ENCODE assay signal across 13 cellular contexts in genomic region chr20:61387204-61387958, GRCh38.
DNase-seq lines count a peak whose midpoint lies in the region; ATAC-seq, FAIRE-seq and TF ChIP-seq lines count a peak whose summit lies in the region.
"Had no signal": no experiment of that assay in that cellular context is flagged by ENCODE, and none has a peak within 500 bp of the region (broad histone marks: within the 10 kb centered on the region; RNA-seq: fewer than 3 reads in every experiment).

No MANE protein-coding gene starts in this region.

- no peaks in the 10 kb centered on the region for H3K9me3 ChIP-seq in small intestine (ENCODE audit: control insufficient read depth, low read depth)

- H3K4me1 Mint-ChIP-seq in activated CD4-positive, alpha-beta memory T cell treated with anti-CD3 and anti-CD28 coated beads for 36 hours (ENCODE audit: low read depth): no peaks in the 10 kb centered on the region
- no peaks in the 10 kb centered on the region for H3K4me1 Mint-ChIP-seq in activated CD4-positive, alpha-beta memory T cell treated with anti-CD3 and anti-CD28 coated beads, Interleukin-2, amount 10 ng/mL, durations not matched to agents 7 days and 5 days
- H3K4me1 Mint-ChIP-seq in stimulated activated effector memory CD8-positive, alpha-beta T cell treated with anti-CD3 and anti-CD28 coated beads, Interleukin-12 subunit alpha, Interleukin-12 subunit beta, amount 100 ng/mL, for 72 hours: no peaks in the 10 kb centered on the region
- H3K4me1 Mint-ChIP-seq: CD8-positive, alpha-beta memory T cell had no signal

- TF ChIP-seq CTCF in fibroblast of mammary gland (conservative IDR thresholded peaks at IDR 0.05; ENCODE audit: control insufficient read depth, insufficient read depth, low read depth, low read length): no peak

- H3K4me3 ChIP-seq in fibroblast of mammary gland (ENCODE audit: control insufficient read depth, low read depth, low read length): peak overlapping the region; percentile 15
- no peak overlapping the region for H3K4me3 ChIP-seq in small intestine (ENCODE audit: low read depth in 1 of 2, low read length in 2 of 2)

- H3K4me3 Mint-ChIP-seq in activated CD4-positive, alpha-beta memory T cell treated with anti-CD3 and anti-CD28 coated beads for 36 hours: no peak overlapping the region
- no peak overlapping the region for H3K4me3 Mint-ChIP-seq in activated CD4-positive, alpha-beta memory T cell treated with anti-CD3 and anti-CD28 coated beads, Interleukin-2, amount 10 ng/mL, durations not matched to agents 7 days and 5 days
- no peak overlapping the region for H3K4me3 Mint-ChIP-seq in stimulated activated effector memory CD8-positive, alpha-beta T cell treated with anti-CD3 and anti-CD28 coated beads, Interleukin-12 subunit alpha, Interleukin-12 subunit beta, amount 100 ng/mL, for 72 hours
- H3K4me3 Mint-ChIP-seq: activated T-cell treated with anti-CD3 and anti-CD28 coated beads, Interleukin-2, amount 50 U/mL, for 24 hours; CD8-positive, alpha-beta memory T cell had no signal

- no peak for ATAC-seq in stimulated activated effector memory CD8-positive, alpha-beta T cell treated with anti-CD3 and anti-CD28 coated beads, Interleukin-12 subunit alpha, Interleukin-12 subunit beta, amount 100 ng/mL, for 72 hours
- ATAC-seq in GM18868 (IDR thresholded peaks at IDR 0.05; ENCODE audit: unreplicated experiment): no peak
- ATAC-seq: PC-3 had no signal

- no peaks in the 10 kb centered on the region for H3K36me3 Mint-ChIP-seq in activated CD4-positive, alpha-beta memory T cell treated with anti-CD3 and anti-CD28 coated beads for 36 hours
- H3K36me3 Mint-ChIP-seq in activated CD4-positive, alpha-beta memory T cell treated with anti-CD3 and anti-CD28 coated beads, Interleukin-2, amount 10 ng/mL, durations not matched to agents 7 days and 5 days (ENCODE audit: low read depth): no peaks in the 10 kb centered on the region
- H3K36me3 Mint-ChIP-seq in stimulated activated effector memory CD8-positive, alpha-beta T cell treated with anti-CD3 and anti-CD28 coated beads, Interleukin-12 subunit alpha, Interleukin-12 subunit beta, amount 100 ng/mL, for 72 hours: no peaks in the 10 kb centered on the region
- H3K36me3 Mint-ChIP-seq: CD8-positive, alpha-beta memory T cell had no signal

- H3K9me3 Mint-ChIP-seq in activated CD4-positive, alpha-beta memory T cell treated with anti-CD3 and anti-CD28 coated beads for 36 hours: peaks cover 9% of the 10 kb centered on the region
- peaks cover 16% of the 10 kb centered on the region for H3K9me3 Mint-ChIP-seq in activated CD4-positive, alpha-beta memory T cell treated with anti-CD3 and anti-CD28 coated beads, Interleukin-2, amount 10 ng/mL, durations not matched to agents 7 days and 5 days
- peaks cover 2% of the 10 kb centered on the region for H3K9me3 Mint-ChIP-seq in stimulated activated effector memory CD8-positive, alpha-beta T cell treated with anti-CD3 and anti-CD28 coated beads, Interleukin-12 subunit alpha, Interleukin-12 subunit beta, amount 100 ng/mL, for 72 hours
- H3K9me3 Mint-ChIP-seq: activated T-cell treated with anti-CD3 and anti-CD28 coated beads, Interleukin-2, amount 50 U/mL, for 24 hours had no signal

- intact Hi-C loops in activated CD4-positive, alpha-beta memory T cell treated with anti-CD3 and anti-CD28 coated beads for 36 hours (cut with micrococcal nuclease): no loop called here

- FAIRE-seq in small intestine (lab: Jason Lieb, UNC): no peak
- FAIRE-seq: frontal cortex had no signal

- peak; percentile 12 for DNase-seq in activated CD4-positive, alpha-beta memory T cell treated with anti-CD3 and anti-CD28 coated beads for 36 hours
- DNase-seq in activated CD4-positive, alpha-beta memory T cell treated with anti-CD3 and anti-CD28 coated beads, Interleukin-2, amount 10 ng/mL, durations not matched to agents 7 days and 5 days: no peak
- peak; percentile 50 for DNase-seq in NCI-H226
- peak; percentile 67 for DNase-seq in fibroblast of mammary gland (ENCODE audit: low read depth)
- peak; percentile 1 for DNase-seq in small intestine
- no peak for DNase-seq in NCI-H2107 treated with DMSO at 0.1 percent for 48 hours (lab: John Stamatoyannopoulos, UW; ENCODE audit: unreplicated experiment)
- no peak for DNase-seq in stimulated activated effector memory CD8-positive, alpha-beta T cell treated with anti-CD3 and anti-CD28 coated beads, Interleukin-12 subunit alpha, Interleukin-12 subunit beta, amount 100 ng/mL, for 72 hours (ENCODE audit: low spot score in 2 of 2)
- DNase-seq: activated T-cell treated with anti-CD3 and anti-CD28 coated beads, Interleukin-2, amount 50 U/mL, for 24 hours; CD8-positive, alpha-beta memory T cell; PC-3; stimulated activated naive CD4-positive, alpha-beta T cell treated with Interleukin-2 at 50 U/mL for 16 hours had no signal

- 18 to 22% (median 21%) methylated on average over 13 of the region's 13 CpGs for WGBS in small intestine, 3 donors

- no peak overlapping the region for H3K27ac ChIP-seq in small intestine (ENCODE audit: low read depth in 1 of 2, low read length in 1 of 2)

- H3K27ac Mint-ChIP-seq in activated CD4-positive, alpha-beta memory T cell treated with anti-CD3 and anti-CD28 coated beads for 36 hours: no peak overlapping the region
- no peak overlapping the region for H3K27ac Mint-ChIP-seq in activated CD4-positive, alpha-beta memory T cell treated with anti-CD3 and anti-CD28 coated beads, Interleukin-2, amount 10 ng/mL, durations not matched to agents 7 days and 5 days
- H3K27ac Mint-ChIP-seq in stimulated activated effector memory CD8-positive, alpha-beta T cell treated with anti-CD3 and anti-CD28 coated beads, Interleukin-12 subunit alpha, Interleukin-12 subunit beta, amount 100 ng/mL, for 72 hours: no peak overlapping the region
- H3K27ac Mint-ChIP-seq: activated T-cell treated with anti-CD3 and anti-CD28 coated beads, Interleukin-2, amount 50 U/mL, for 24 hours; CD8-positive, alpha-beta memory T cell had no signal

- no peaks in the 10 kb centered on the region for H3K4me1 ChIP-seq in small intestine (ENCODE audit: control insufficient read depth in 2 of 2, insufficient read depth in 1 of 2, low read depth in 1 of 2, low read length in 1 of 2)

- H3K27me3 ChIP-seq in small intestine (ENCODE audit: control insufficient read depth in 2 of 2, insufficient read depth in 2 of 2, low read length in 2 of 2): no peaks in the 10 kb centered on the region

- CTCF ChIA-PET in activated CD4-positive, alpha-beta memory T cell treated with anti-CD3 and anti-CD28 coated beads for 36 hours (lab: Charles Lee): no interaction called here
- CTCF ChIA-PET in activated CD4-positive, alpha-beta memory T cell treated with anti-CD3 and anti-CD28 coated beads, Interleukin-2, amount 10 ng/mL, durations not matched to agents 7 days and 5 days (lab: Charles Lee): no interaction called here

- peaks cover 7% of the 10 kb centered on the region for H3K27me3 Mint-ChIP-seq in activated CD4-positive, alpha-beta memory T cell treated with anti-CD3 and anti-CD28 coated beads for 36 hours
- no peaks in the 10 kb centered on the region for H3K27me3 Mint-ChIP-seq in activated CD4-positive, alpha-beta memory T cell treated with anti-CD3 and anti-CD28 coated beads, Interleukin-2, amount 10 ng/mL, durations not matched to agents 7 days and 5 days

- POLR2A ChIA-PET in activated CD4-positive, alpha-beta memory T cell treated with anti-CD3 and anti-CD28 coated beads for 36 hours (lab: Charles Lee): no interaction called here
- POLR2A ChIA-PET in activated CD4-positive, alpha-beta memory T cell treated with anti-CD3 and anti-CD28 coated beads, Interleukin-2, amount 10 ng/mL, durations not matched to agents 7 days and 5 days (lab: Charles Lee): no interaction called here

- no peaks in the 10 kb centered on the region for H3K36me3 ChIP-seq in small intestine (ENCODE audit: control insufficient read depth in 2 of 2, insufficient read depth in 2 of 2, low read length in 2 of 2)

Comparison
In these comparisons a context has a peak if more than half of its experiments do, and no peak if none do; other contexts are left out.
1. DNase-seq: peak in activated CD4-positive, alpha-beta memory T cell treated with anti-CD3 and anti-CD28 coated beads for 36 hours (single experiment), NCI-H226 (single experiment), fibroblast of mammary gland (single experiment) and small intestine (single experiment); none in activated CD4-positive, alpha-beta memory T cell treated with anti-CD3 and anti-CD28 coated beads, Interleukin-2, amount 10 ng/mL, durations not matched to agents 7 days and 5 days (single experiment), NCI-H2107 treated with DMSO at 0.1 percent for 48 hours (single experiment) and stimulated activated effector memory CD8-positive, alpha-beta T cell treated with anti-CD3 and anti-CD28 coated beads, Interleukin-12 subunit alpha, Interleukin-12 subunit beta, amount 100 ng/mL, for 72 hours (0 of 2).